22 cellular contexts compared by ENCODE assay signal in genomic region chr19:11025997-11026396, GRCh38.
"Had no signal": no experiment of that assay in that cellular context is flagged by ENCODE, and none has a peak within 500 bp of the region (broad histone marks: within the 10 kb centered on the region; RNA-seq: fewer than 3 reads in every experiment).

No MANE protein-coding gene starts in this region.

- H3K27me3 ChIP-seq: dorsolateral prefrontal cortex, esophagus squamous epithelium, neutrophil, sigmoid colon, tibial nerve, upper lobe of left lung had no signal

- H3K9me3 Mint-ChIP-seq: memory B cell; naive B cell; nephron; stimulated activated naive B cell treated with anti-CD40 and anti-IgM and Interleukin-4, amounts not matched to agents 10 μg/mL and 1 μg/mL and 100 μg/mL, for 72 hours; stimulated activated naive CD8-positive, alpha-beta T cell treated with anti-CD3 and anti-CD28 coated beads, Interleukin-15, Interleukin-2, amounts not matched to agents 100 ng/mL and 50 ng/mL, for 24 hours had no signal

- H3K4me3 ChIP-seq: dorsolateral prefrontal cortex, esophagus squamous epithelium, lung, mucosa of descending colon, psoas muscle, sigmoid colon, thoracic aorta, tibial nerve, upper lobe of left lung had no signal

- H3K4me1 Mint-ChIP-seq: memory B cell; naive B cell; nephron; stimulated activated naive B cell treated with anti-CD40 and anti-IgM and Interleukin-4, amounts not matched to agents 10 μg/mL and 1 μg/mL and 100 μg/mL, for 72 hours had no signal

- DNase-seq: central memory CD4-positive, alpha-beta T cell; dorsolateral prefrontal cortex; effector CD4-positive, alpha-beta T cell; erythroblast; esophagus squamous epithelium; foreskin melanocyte; kidney; mucosa of descending colon; naive B cell; psoas muscle; sigmoid colon; stimulated activated CD4-positive, alpha-beta T cell treated with anti-CD3 and anti-CD28 coated beads, Interleukin-2, amount 100 ng/mL, for 24 hours; stimulated activated CD4-positive, alpha-beta T cell treated with anti-CD3 and anti-CD28 coated beads, Interleukin-4, amount 100 ng/mL, for 24 hours; stimulated activated naive B cell treated with anti-CD40 and anti-IgM and Interleukin-4, amounts not matched to agents 10 μg/mL and 1 μg/mL and 100 μg/mL, for 72 hours had no signal

- H3K27me3 Mint-ChIP-seq: memory B cell; naive B cell; stimulated activated naive B cell treated with anti-CD40 and anti-IgM and Interleukin-4, amounts not matched to agents 10 μg/mL and 1 μg/mL and 100 μg/mL, for 72 hours; stimulated activated naive CD8-positive, alpha-beta T cell treated with anti-CD3 and anti-CD28 coated beads, Interleukin-15, Interleukin-2, amounts not matched to agents 100 ng/mL and 50 ng/mL, for 24 hours had no signal

- H3K9me3 ChIP-seq: esophagus squamous epithelium, mucosa of descending colon, neutrophil, psoas muscle, sigmoid colon, thoracic aorta, tibial nerve, upper lobe of left lung had no signal

- H3K27ac Mint-ChIP-seq: memory B cell; naive B cell; stimulated activated naive B cell treated with anti-CD40 and anti-IgM and Interleukin-4, amounts not matched to agents 10 μg/mL and 1 μg/mL and 100 μg/mL, for 72 hours; stimulated activated naive CD8-positive, alpha-beta T cell treated with anti-CD3 and anti-CD28 coated beads, Interleukin-15, Interleukin-2, amounts not matched to agents 100 ng/mL and 50 ng/mL, for 24 hours had no signal

- H3K4me1 ChIP-seq: esophagus squamous epithelium, psoas muscle, sigmoid colon, upper lobe of left lung had no signal

- H3K4me3 Mint-ChIP-seq: memory B cell; naive B cell; nephron; stimulated activated naive B cell treated with anti-CD40 and anti-IgM and Interleukin-4, amounts not matched to agents 10 μg/mL and 1 μg/mL and 100 μg/mL, for 72 hours; stimulated activated naive CD8-positive, alpha-beta T cell treated with anti-CD3 and anti-CD28 coated beads, Interleukin-15, Interleukin-2, amounts not matched to agents 100 ng/mL and 50 ng/mL, for 24 hours had no signal

- H3K27ac ChIP-seq: esophagus squamous epithelium, neutrophil, psoas muscle, sigmoid colon, thoracic aorta had no signal
